ENCODE assay signal across 14 cellular contexts in the genomic region with DNA sequence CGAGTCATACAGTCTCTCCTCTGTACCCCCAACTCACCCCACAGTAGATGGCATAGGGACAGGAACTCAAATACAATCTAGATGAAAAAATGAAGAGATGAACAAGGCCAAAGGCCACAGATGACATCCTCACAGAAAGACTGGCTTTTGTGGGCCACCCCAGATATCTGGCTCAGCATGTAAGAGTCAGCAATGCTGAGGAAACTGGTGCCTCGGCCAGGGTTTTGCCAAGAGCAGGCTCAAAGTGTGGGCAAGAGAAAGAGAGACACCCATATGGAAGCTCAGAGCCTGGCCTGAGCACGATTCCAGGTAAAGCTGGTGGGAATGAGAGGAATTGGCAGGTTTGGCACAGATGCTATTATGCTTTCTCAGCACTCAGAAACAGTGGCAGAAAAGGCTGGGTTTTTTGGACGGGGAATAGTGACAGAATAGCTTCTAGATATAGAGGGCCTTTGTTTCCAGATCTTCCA.
DNase-seq lines count a peak whose midpoint lies in the region; ATAC-seq and TF ChIP-seq lines count a peak whose summit lies in the region.
"Had no signal": no experiment of that assay in that cellular context is flagged by ENCODE, and none has a peak within 500 bp of the region (broad histone marks: within the 10 kb centered on the region; RNA-seq: fewer than 3 reads in every experiment).

No MANE protein-coding gene starts in this region.

- H3K27me3 ChIP-seq in SK-N-SH (ENCODE audit: insufficient read depth) = no peaks in the 10 kb centered on the region
- H3K27me3 ChIP-seq in esophagus squamous epithelium = no peaks in the 10 kb centered on the region

- peak overlapping the region; percentile 54; the same call in 1 of the 2 replicates for H2AFZ ChIP-seq in SK-N-SH (ENCODE audit: low read depth)

- H3K4me3 ChIP-seq in SK-N-SH (ENCODE audit: low read depth in 2 of 2, low read length in 1 of 2) (no peak overlapping the region), esophagus squamous epithelium (no peak overlapping the region)
- H3K4me3 ChIP-seq: lower lobe of right lung had no signal

- H3K27ac Mint-ChIP-seq in activated T-cell treated with anti-CD3 and anti-CD28 coated beads, Interleukin-2, amount 50 U/mL, for 72 hours = peak overlapping the region; percentile 95
- peak overlapping the region; percentile 97 for H3K27ac Mint-ChIP-seq in stimulated activated memory B cell treated with anti-CD40 and anti-IgM and Interleukin-4, amounts not matched to agents 10 μg/mL and 1 μg/mL and 100 μg/mL, for 72 hours

- no peaks in the 10 kb centered on the region for H3K27me3 Mint-ChIP-seq in activated T-cell treated with anti-CD3 and anti-CD28 coated beads, Interleukin-2, amount 50 U/mL, for 72 hours (ENCODE audit: low read depth)
- no peaks in the 10 kb centered on the region for H3K27me3 Mint-ChIP-seq in stimulated activated memory B cell treated with anti-CD40 and anti-IgM and Interleukin-4, amounts not matched to agents 10 μg/mL and 1 μg/mL and 100 μg/mL, for 72 hours

- 64% methylated on average over 4 of the region's 4 CpGs for WGBS in SK-N-SH (ENCODE audit: low lambda C conversion rate)
- WGBS in esophagus squamous epithelium, 2 donors = 36 to 55% methylated on average over 4 of the region's 4 CpGs

- H4K20me1 ChIP-seq in SK-N-SH (ENCODE audit: insufficient read depth) = no peaks in the 10 kb centered on the region

- H3K4me3 Mint-ChIP-seq in activated T-cell treated with anti-CD3 and anti-CD28 coated beads, Interleukin-2, amount 50 U/mL, for 72 hours = peak overlapping the region; percentile 66 to 77
- H3K4me3 Mint-ChIP-seq in stimulated activated memory B cell treated with anti-CD40 and anti-IgM and Interleukin-4, amounts not matched to agents 10 μg/mL and 1 μg/mL and 100 μg/mL, for 72 hours = no peak overlapping the region

- intact Hi-C loops in esophagus squamous epithelium (cut with DNase I) = no loop called here

- H3K9me2 ChIP-seq in SK-N-SH = no peaks in the 10 kb centered on the region

- H3K9me3 Mint-ChIP-seq in activated T-cell treated with anti-CD3 and anti-CD28 coated beads, Interleukin-2, amount 50 U/mL, for 72 hours = peaks cover 2 to 4% of the 10 kb centered on the region in 2 donors
- H3K9me3 Mint-ChIP-seq in stimulated activated memory B cell treated with anti-CD40 and anti-IgM and Interleukin-4, amounts not matched to agents 10 μg/mL and 1 μg/mL and 100 μg/mL, for 72 hours = peaks cover 3% of the 10 kb centered on the region

- TF ChIP-seq RAD21 in SK-N-SH (IDR thresholded peaks at IDR 0.05; ENCODE audit: low read length) = no peak

- H3K4me1 Mint-ChIP-seq in activated T-cell treated with anti-CD3 and anti-CD28 coated beads, Interleukin-2, amount 50 U/mL, for 72 hours (ENCODE audit: low read depth) = peaks cover 65% of the 10 kb centered on the region
- H3K4me1 Mint-ChIP-seq in stimulated activated memory B cell treated with anti-CD40 and anti-IgM and Interleukin-4, amounts not matched to agents 10 μg/mL and 1 μg/mL and 100 μg/mL, for 72 hours = peaks cover 32% of the 10 kb centered on the region

- H3K9ac ChIP-seq in SK-N-SH = no peak overlapping the region

- H3K36me3 ChIP-seq in SK-N-SH (replicated peaks in 1 of 2; ENCODE audit: control insufficient read depth in 1 of 2, insufficient read depth in 2 of 2, low read length in 1 of 2) (no peaks in the 10 kb centered on the region), esophagus squamous epithelium (no peaks in the 10 kb centered on the region)
- H3K36me3 ChIP-seq: lower lobe of right lung had no signal

- CTCF ChIA-PET in SK-N-SH (lab: Yijun Ruan, JAX) = interaction anchor here (1.0 to 1.2 kb wide), 2 partner anchors 12 to 20 kb away, joined by 3 read pairs; no protein-coding TSS in a partner anchor

- H3F3A ChIP-seq in SK-N-SH (replicated peaks; ENCODE audit: insufficient read depth) = no peaks in the 10 kb centered on the region

- H3K9me3 ChIP-seq in SK-N-SH (no peaks in the 10 kb centered on the region), esophagus squamous epithelium (peaks cover 0 to 6% (median 0%) of the 10 kb centered on the region in 3 donors)
- H3K9me3 ChIP-seq: lower lobe of right lung had no signal

- H3K27ac ChIP-seq in SK-N-SH (ENCODE audit: low read depth in 2 of 2, low read length in 1 of 2) (peak overlapping the region in 1 of 2 experiments; percentile 30; a peak in 1 of 4 replicates), esophagus squamous epithelium (peak overlapping the region; percentile 70 to 84 (median 76))
- H3K27ac ChIP-seq: 22Rv1, HL-60 had no signal

- TF ChIP-seq POLR2A in esophagus squamous epithelium (IDR thresholded peaks at IDR 0.05) = no peak

- no peaks in the 10 kb centered on the region for H3K79me2 ChIP-seq in SK-N-SH (ENCODE audit: insufficient read depth)

- POLR2A ChIA-PET in SK-N-SH (lab: Yijun Ruan, JAX) = no interaction called here

- TF ChIP-seq EP300 in SK-N-SH (IDR thresholded peaks at IDR 0.05; ENCODE audit: borderline replicate concordance in 1 of 2, low read depth in 1 of 2, low read length in 1 of 2) = no peak

- ATAC-seq in SK-N-SH treated with all-trans-retinoic acid at 6 μM for 48 hours (no peak; the same call in 2 of the 3 replicates), GM18502 (IDR thresholded peaks at IDR 0.05; ENCODE audit: poor library complexity, unreplicated experiment) (no peak), HG03175 (IDR thresholded peaks at IDR 0.05; ENCODE audit: unreplicated experiment) (no peak)
- peak; percentile 16 to 30 for ATAC-seq in activated T-cell treated with anti-CD3 and anti-CD28 coated beads, Interleukin-2, amount 50 U/mL, for 72 hours (replicated peaks in 1 of 2)
- ATAC-seq in stimulated activated memory B cell treated with anti-CD40 and anti-IgM and Interleukin-4, amounts not matched to agents 10 μg/mL and 1 μg/mL and 100 μg/mL, for 72 hours = no peak

- peak overlapping the region; percentile 18; the same call in 1 of the 2 replicates for H3K4me2 ChIP-seq in SK-N-SH

- TF ChIP-seq CTCF in SK-N-SH (IDR thresholded peaks at IDR 0.05) (no peak), esophagus squamous epithelium (IDR thresholded peaks at IDR 0.05) (no peak)

- DNase-seq in SK-N-SH (no peak), esophagus squamous epithelium (lab: John Stamatoyannopoulos, UW) (no peak), HPDE6-E6E7 (ENCODE audit: extremely low spot score) (no peak)
- DNase-seq in activated T-cell treated with anti-CD3 and anti-CD28 coated beads, Interleukin-2, amount 50 U/mL, for 72 hours = peak in 1 of 2 donors; percentile 19
- DNase-seq: DMS53, lower lobe of right lung, NCI-H748 treated with DMSO at 0.1 percent for 48 hours, retina had no signal

- peaks cover 7 to 11% of the 10 kb centered on the region in 2 donors for H3K36me3 Mint-ChIP-seq in activated T-cell treated with anti-CD3 and anti-CD28 coated beads, Interleukin-2, amount 50 U/mL, for 72 hours (ENCODE audit: insufficient read depth in 2 of 2)
- no peaks in the 10 kb centered on the region for H3K36me3 Mint-ChIP-seq in stimulated activated memory B cell treated with anti-CD40 and anti-IgM and Interleukin-4, amounts not matched to agents 10 μg/mL and 1 μg/mL and 100 μg/mL, for 72 hours

- H3K4me1 ChIP-seq in SK-N-SH (ENCODE audit: control insufficient read depth in 1 of 2, insufficient read depth in 2 of 2, low read depth in 1 of 2, low read length in 1 of 2) = peaks cover 7 to 8% of the 10 kb centered on the region in 2 experiments; a peak in 2 of 4 replicates
- peaks cover 9 to 24% (median 17%) of the 10 kb centered on the region in 3 donors for H3K4me1 ChIP-seq in esophagus squamous epithelium
- H3K4me1 ChIP-seq: lower lobe of right lung had no signal

TF ChIP-seq in SK-N-SH, 30 proteins besides CTCF, POLR2A, EP300 and RAD21 (continues in another document):
- TF ChIP-seq, protein P1, sequence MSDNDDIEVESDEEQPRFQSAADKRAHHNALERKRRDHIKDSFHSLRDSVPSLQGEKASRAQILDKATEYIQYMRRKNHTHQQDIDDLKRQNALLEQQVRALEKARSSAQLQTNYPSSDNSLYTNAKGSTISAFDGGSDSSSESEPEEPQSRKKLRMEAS (IDR thresholded peaks at IDR 0.05; ENCODE audit: low read depth) = no peak
- TF ChIP-seq JUND (IDR thresholded peaks at IDR 0.05) = no peak
- TF ChIP-seq TEAD4 (IDR thresholded peaks at IDR 0.05; ENCODE audit: borderline replicate concordance, insufficient read depth) = no peak
- no peak for TF ChIP-seq RCOR1 (IDR thresholded peaks at IDR 0.05; ENCODE audit: low read length)

TF ChIP-seq in SK-N-SH treated with all-trans-retinoic acid at 6 μM for 48 hours, 23 proteins besides CTCF, POLR2A, EP300 and RAD21 (continues in another document):
- TF ChIP-seq TCF4 (CRISPR knock-in tag; IDR thresholded peaks at IDR 0.05; ENCODE audit: borderline replicate concordance) = no peak
- TF ChIP-seq CSDC2 (CRISPR knock-in tag; IDR thresholded peaks at IDR 0.05) = no peak
- no peak for TF ChIP-seq SNAI2 (CRISPR knock-in tag; IDR thresholded peaks at IDR 0.05)
- no peak for TF ChIP-seq ZNF565 (CRISPR knock-in tag; conservative IDR thresholded peaks at IDR 0.05; ENCODE audit: low read depth)
- TF ChIP-seq ESRRG (CRISPR knock-in tag; IDR thresholded peaks at IDR 0.05) = no peak
- TF ChIP-seq, protein P2, sequence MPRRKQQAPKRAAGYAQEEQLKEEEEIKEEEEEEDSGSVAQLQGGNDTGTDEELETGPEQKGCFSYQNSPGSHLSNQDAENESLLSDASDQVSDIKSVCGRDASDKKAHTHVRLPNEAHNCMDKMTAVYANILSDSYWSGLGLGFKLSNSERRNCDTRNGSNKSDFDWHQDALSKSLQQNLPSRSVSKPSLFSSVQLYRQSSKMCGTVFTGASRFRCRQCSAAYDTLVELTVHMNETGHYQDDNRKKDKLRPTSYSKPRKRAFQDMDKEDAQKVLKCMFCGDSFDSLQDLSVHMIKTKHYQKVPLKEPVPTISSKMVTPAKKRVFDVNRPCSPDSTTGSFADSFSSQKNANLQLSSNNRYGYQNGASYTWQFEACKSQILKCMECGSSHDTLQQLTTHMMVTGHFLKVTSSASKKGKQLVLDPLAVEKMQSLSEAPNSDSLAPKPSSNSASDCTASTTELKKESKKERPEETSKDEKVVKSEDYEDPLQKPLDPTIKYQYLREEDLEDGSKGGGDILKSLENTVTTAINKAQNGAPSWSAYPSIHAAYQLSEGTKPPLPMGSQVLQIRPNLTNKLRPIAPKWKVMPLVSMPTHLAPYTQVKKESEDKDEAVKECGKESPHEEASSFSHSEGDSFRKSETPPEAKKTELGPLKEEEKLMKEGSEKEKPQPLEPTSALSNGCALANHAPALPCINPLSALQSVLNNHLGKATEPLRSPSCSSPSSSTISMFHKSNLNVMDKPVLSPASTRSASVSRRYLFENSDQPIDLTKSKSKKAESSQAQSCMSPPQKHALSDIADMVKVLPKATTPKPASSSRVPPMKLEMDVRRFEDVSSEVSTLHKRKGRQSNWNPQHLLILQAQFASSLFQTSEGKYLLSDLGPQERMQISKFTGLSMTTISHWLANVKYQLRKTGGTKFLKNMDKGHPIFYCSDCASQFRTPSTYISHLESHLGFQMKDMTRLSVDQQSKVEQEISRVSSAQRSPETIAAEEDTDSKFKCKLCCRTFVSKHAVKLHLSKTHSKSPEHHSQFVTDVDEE (CRISPR knock-in tag; IDR thresholded peaks at IDR 0.05) = no peak
- no peak for TF ChIP-seq TOX (CRISPR knock-in tag; IDR thresholded peaks at IDR 0.05; ENCODE audit: borderline replicate concordance)
- TF ChIP-seq ZFP30 (CRISPR knock-in tag; IDR thresholded peaks at IDR 0.05) = no peak

Comparison
In these comparisons a context has a peak if more than half of its experiments do, and no peak if none do; other contexts are left out.
1. ATAC-seq: peak in activated T-cell treated with anti-CD3 and anti-CD28 coated beads, Interleukin-2, amount 50 U/mL, for 72 hours (2 of 2); none in SK-N-SH treated with all-trans-retinoic acid at 6 μM for 48 hours (single experiment), stimulated activated memory B cell treated with anti-CD40 and anti-IgM and Interleukin-4, amounts not matched to agents 10 μg/mL and 1 μg/mL and 100 μg/mL, for 72 hours (single experiment), GM18502 (single experiment) and HG03175 (single experiment).